In genomic region chr2:27033253-27033852, GRCh38 we compare ENCODE assay signal across 8 cellular contexts. TPM values are rescaled to one million over a fixed set of nuclear protein-coding genes. Genes with fewer than 3 reads are reported as not detected.
DNase-seq lines count a peak whose midpoint lies in the region; ATAC-seq and TF ChIP-seq lines count a peak whose summit lies in the region.

No MANE protein-coding gene starts in this region.

- no peaks in the 10 kb centered on the region for H3K27me3 ChIP-seq in dorsolateral prefrontal cortex

- DNase-seq in GM12864 (ENCODE audit: low read depth) (no peak), dorsolateral prefrontal cortex (no peak), NCI-H1105 treated with DMSO at 0.1 percent for 48 hours (lab: John Stamatoyannopoulos, UW) (no peak)
- no peak for DNase-seq in activated CD4-positive, CD25-positive, alpha-beta regulatory T cell treated with anti-CD3 and anti-CD28 coated beads, Interleukin-2, amount 50 U/mL, for 72 hours

- ATAC-seq in GM19397 (IDR thresholded peaks at IDR 0.05; ENCODE audit: unreplicated experiment) (no peak), GM21447 (IDR thresholded peaks at IDR 0.05; ENCODE audit: unreplicated experiment) (no peak)

- peak overlapping the region; percentile 93 to 96 (median 95) for H3K4me3 Mint-ChIP-seq in nephron

- TF ChIP-seq CTCF in GM12864 (IDR thresholded peaks at IDR 0.05; ENCODE audit: low read depth, low read length, missing control alignments) (no peak), dorsolateral prefrontal cortex (IDR thresholded peaks at IDR 0.05 in 54 of 56, conservative IDR thresholded peaks at IDR 0.05 in 2 of 56; ENCODE audit: low read depth in 1 of 56, partially characterized antibody in 56 of 56) (peak in 1 of 56 donors; percentile 2), nephron (IDR thresholded peaks at IDR 0.05; ENCODE audit: unreplicated experiment in 3 of 3) (no peak)

- H3K27me3 Mint-ChIP-seq in nephron (ENCODE audit: low read depth) = no peaks in the 10 kb centered on the region

- H3K27ac ChIP-seq in KOPT-K1 (ENCODE audit: low read depth, low read length, poor library complexity, severe bottlenecking) = peak overlapping the region; percentile 65
- H3K27ac ChIP-seq in dorsolateral prefrontal cortex = peak overlapping the region in 51 of 59 donors; percentile 25 to 92 (median 72)

- H3K27ac Mint-ChIP-seq in nephron = peak overlapping the region; percentile 31 to 76 (median 61)

- peaks cover 40% of the 10 kb centered on the region for H3K4me1 Mint-ChIP-seq in nephron

- intact Hi-C loops in dorsolateral prefrontal cortex (cut with DNase I) = loop anchor here in 1 of 2 donors (2.0 to 5.0 kb wide), 3 partner anchors 17 to 54 kb away; partner anchors contain the start of genes AGBL5, KHK and OST4

- no peaks in the 10 kb centered on the region for H3K9me3 Mint-ChIP-seq in nephron

- peak overlapping the region; percentile 99 for H3K4me3 ChIP-seq in GM12864 (ENCODE audit: low read depth, low read length)
- H3K4me3 ChIP-seq in dorsolateral prefrontal cortex = peak overlapping the region; percentile 64 to 99 (median 92)

- H3K9me3 ChIP-seq in KOPT-K1 (ENCODE audit: insufficient read depth, low read length, poor library complexity, severe bottlenecking) = no peaks in the 10 kb centered on the region

- peaks cover 49% of the 10 kb centered on the region for H3K36me3 Mint-ChIP-seq in nephron (ENCODE audit: low read depth)

- peaks cover 38% of the 10 kb centered on the region for H3K36me3 ChIP-seq in KOPT-K1 (ENCODE audit: insufficient read depth, low read length)

RNA-seq across cellular contexts. Expression of gene TMEM214, which starts 0.6 kb away (rescaled TPM):
- total RNA-seq in dorsolateral prefrontal cortex = 10 to 100 TPM; 30.6 to 65.3 (median 43.5) TPM

RNA-seq across cellular contexts. Expression of gene AGBL5, which starts 18.1 kb away (rescaled TPM):
- 10 to 100 TPM; 11.3 to 22.7 (median 15.9) TPM for total RNA-seq in dorsolateral prefrontal cortex

RNA-seq across cellular contexts. Expression of gene OST4, which starts 38.1 kb away (rescaled TPM):
- total RNA-seq in dorsolateral prefrontal cortex = 100 to 1,000 TPM in 85 of 120 experiments, 10 to 100 TPM in 35; 62.3 to 158 (median 110) TPM

RNA-seq across cellular contexts. Expression of gene EMILIN1, which starts 45.1 kb away (rescaled TPM):
- total RNA-seq in dorsolateral prefrontal cortex = 10 to 100 TPM in 23 of 120 experiments, 1 to 10 TPM in 97; 3.2 to 19.4 (median 7.4) TPM

RNA-seq across cellular contexts. Expression of gene KHK, which starts 53.2 kb away (rescaled TPM):
- total RNA-seq in dorsolateral prefrontal cortex = 10 to 100 TPM in 119 of 120 experiments, 1 to 10 TPM in 1; 8.0 to 24.7 (median 16.7) TPM
